ENCODE assay signal across 8 cellular contexts in genomic region chr19:12847159-12848139, GRCh38. TPM values are rescaled to one million over a fixed set of nuclear protein-coding genes. Genes with fewer than 3 reads are reported as not detected.
DNase-seq lines count a peak whose midpoint lies in the region; TF ChIP-seq lines count a peak whose summit lies in the region.

No MANE protein-coding gene starts in this region.

- H3K4me3 ChIP-seq in SU-DHL-6 (ENCODE audit: insufficient read depth, low read length, poor library complexity, severe bottlenecking) = no peak overlapping the region

- peaks cover 20% of the 10 kb centered on the region for H3K27me3 Mint-ChIP-seq in activated naive CD8-positive, alpha-beta T cell
- H3K27me3 Mint-ChIP-seq in type B pancreatic cell = peaks cover 21% of the 10 kb centered on the region

- H3K27ac ChIP-seq in SU-DHL-6 (ENCODE audit: low read depth, low read length) = no peak overlapping the region

- peak overlapping the region; percentile 58 for H3K4me3 Mint-ChIP-seq in activated naive CD8-positive, alpha-beta T cell
- H3K4me3 Mint-ChIP-seq in type B pancreatic cell = peak overlapping the region; percentile 54

- no peaks in the 10 kb centered on the region for H3K79me2 ChIP-seq in SU-DHL-6 (ENCODE audit: insufficient read depth, low read length)

- no peaks in the 10 kb centered on the region for H3K9me2 ChIP-seq in SU-DHL-6 (replicated peaks; ENCODE audit: insufficient read depth, low read length)

- TF ChIP-seq CTCF in SU-DHL-6 (IDR thresholded peaks at IDR 0.05; ENCODE audit: insufficient read depth, low read length, poor library complexity, severe bottlenecking) = peak; percentile 80
- peak; percentile 100 for TF ChIP-seq CTCF in type B pancreatic cell (conservative IDR thresholded peaks at IDR 0.05)

- H3K36me3 ChIP-seq in SU-DHL-6 (ENCODE audit: low read length) = no peaks in the 10 kb centered on the region

- H3K9me3 Mint-ChIP-seq in activated naive CD8-positive, alpha-beta T cell (ENCODE audit: low read depth) = no peaks in the 10 kb centered on the region
- H3K9me3 Mint-ChIP-seq in type B pancreatic cell = no peaks in the 10 kb centered on the region

- H3K9me3 ChIP-seq in SU-DHL-6 (ENCODE audit: insufficient read depth, low read length) = no peaks in the 10 kb centered on the region

- no peaks in the 10 kb centered on the region for H4K20me1 ChIP-seq in SU-DHL-6 (ENCODE audit: low read depth, low read length)

- peaks cover 2% of the 10 kb centered on the region for H3K4me1 Mint-ChIP-seq in activated naive CD8-positive, alpha-beta T cell (ENCODE audit: low read depth)
- H3K4me1 Mint-ChIP-seq in type B pancreatic cell (ENCODE audit: unreplicated experiment) = no peaks in the 10 kb centered on the region

- no peaks in the 10 kb centered on the region for H3F3A ChIP-seq in SU-DHL-6 (ENCODE audit: insufficient read depth)

- H3K4me2 ChIP-seq in SU-DHL-6 (ENCODE audit: low read depth, low read length, poor library complexity, severe bottlenecking) = peak overlapping the region; percentile 19

- DNase-seq in SIG-M5 treated with dmso at 0.1 percent for 504 hours (lab: John Stamatoyannopoulos, UW; ENCODE audit: unreplicated experiment) = peak; percentile 64
- DNase-seq in SIG-M5 (lab: John Stamatoyannopoulos, UW) = no peak
- DNase-seq in M059J (ENCODE audit: low read depth) = peak; percentile 79
- peak; percentile 59 to 95 (median 87) for DNase-seq in head of caudate nucleus
- DNase-seq in posterior cingulate gyrus = peak; percentile 74 to 97 (median 86)
- DNase-seq in type B pancreatic cell (ENCODE audit: extremely low spot score, unreplicated experiment) = peak; percentile 95

- no peaks in the 10 kb centered on the region for H3K27me3 ChIP-seq in SU-DHL-6 (ENCODE audit: low read length)

- H2AFZ ChIP-seq in SU-DHL-6 (ENCODE audit: low read depth, low read length, severe bottlenecking) = no peak overlapping the region

- intact Hi-C loops in head of caudate nucleus (cut with DNase I) = loop anchor here (5.0 kb wide), 1 partner anchor 80 kb away; no protein-coding TSS in a partner anchor
- intact Hi-C loops in posterior cingulate gyrus (cut with DNase I) = loop anchor here (5.0 kb wide), 1 partner anchor 70 kb away; the partner anchor contains the start of gene HOOK2

- H3K36me3 Mint-ChIP-seq in activated naive CD8-positive, alpha-beta T cell = no peaks in the 10 kb centered on the region
- no peaks in the 10 kb centered on the region for H3K36me3 Mint-ChIP-seq in type B pancreatic cell

- no peak overlapping the region for H3K27ac Mint-ChIP-seq in activated naive CD8-positive, alpha-beta T cell
- no peak overlapping the region for H3K27ac Mint-ChIP-seq in type B pancreatic cell

- H3K9ac ChIP-seq in SU-DHL-6 (ENCODE audit: low read length) = no peak overlapping the region

RNA-seq across cellular contexts. Expression of gene MAST1, which starts 9.1 kb away (rescaled TPM):
- 0.10 and 0.12 TPM in 2 replicates for total RNA-seq in M059J (2014; rRNA removed; shearing (Covaris generic))
- 1.9 and 3.5 TPM in 2 replicates for total RNA-seq in type B pancreatic cell (ENCODE audit: low replicate concordance)

RNA-seq across cellular contexts. Expression of gene RTBDN, which starts 13.1 kb away (rescaled TPM):
- 0.52 TPM in 1 of 2 replicates, not detected in the other for total RNA-seq in M059J (2014; rRNA removed; shearing (Covaris generic))
- not detected in 2 replicates for total RNA-seq in type B pancreatic cell (ENCODE audit: low replicate concordance)

RNA-seq across cellular contexts. Expression of gene DNASE2, which starts 33.8 kb away (rescaled TPM):
- total RNA-seq in M059J (2014; rRNA removed; shearing (Covaris generic)) = 61.0 and 62.4 TPM in 2 replicates
- total RNA-seq in type B pancreatic cell (ENCODE audit: low replicate concordance) = 17.9 and 24.6 TPM in 2 replicates

RNA-seq across cellular contexts. Expression of gene KLF1, which starts 39.6 kb away (rescaled TPM):
- not detected in 2 replicates for total RNA-seq in M059J (2014; rRNA removed; shearing (Covaris generic))
- not detected in 2 replicates for total RNA-seq in type B pancreatic cell (ENCODE audit: low replicate concordance)

RNA-seq across cellular contexts. Expression of gene RNASEH2A, which starts 41.1 kb away (rescaled TPM):
- total RNA-seq in M059J (2014; rRNA removed; shearing (Covaris generic)) = 50.4 and 62.8 TPM in 2 replicates
- total RNA-seq in type B pancreatic cell (ENCODE audit: low replicate concordance) = 13.7 and 37.2 TPM in 2 replicates
